1 cellular context compared by ENCODE assay signal in the genomic region with DNA sequence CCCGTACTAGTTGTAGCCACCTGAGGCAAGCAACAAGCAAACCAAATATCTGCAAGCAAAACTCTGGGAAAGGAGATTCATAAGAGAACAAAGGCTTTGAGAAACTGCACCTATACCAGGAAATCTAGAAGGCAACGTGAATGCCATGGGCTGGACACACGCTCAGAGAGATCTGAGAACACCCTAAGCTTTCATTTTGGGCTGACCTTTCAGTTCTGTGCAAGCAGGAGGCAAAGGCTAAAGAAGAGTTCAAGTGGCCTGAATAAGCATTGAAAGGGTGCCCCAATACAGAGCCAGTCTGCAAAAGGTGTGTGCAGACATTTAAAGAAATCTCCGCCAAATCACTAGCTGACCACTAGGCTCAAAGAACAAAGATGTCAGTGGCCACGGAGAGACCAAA.
TF ChIP-seq lines count a peak whose summit lies in the region.

No MANE protein-coding gene starts in this region.

TF ChIP-seq in WTC11, 78 proteins besides CTCF, POLR2A, EP300 and RAD21 (continued from another document):
- TF ChIP-seq, protein P1, sequence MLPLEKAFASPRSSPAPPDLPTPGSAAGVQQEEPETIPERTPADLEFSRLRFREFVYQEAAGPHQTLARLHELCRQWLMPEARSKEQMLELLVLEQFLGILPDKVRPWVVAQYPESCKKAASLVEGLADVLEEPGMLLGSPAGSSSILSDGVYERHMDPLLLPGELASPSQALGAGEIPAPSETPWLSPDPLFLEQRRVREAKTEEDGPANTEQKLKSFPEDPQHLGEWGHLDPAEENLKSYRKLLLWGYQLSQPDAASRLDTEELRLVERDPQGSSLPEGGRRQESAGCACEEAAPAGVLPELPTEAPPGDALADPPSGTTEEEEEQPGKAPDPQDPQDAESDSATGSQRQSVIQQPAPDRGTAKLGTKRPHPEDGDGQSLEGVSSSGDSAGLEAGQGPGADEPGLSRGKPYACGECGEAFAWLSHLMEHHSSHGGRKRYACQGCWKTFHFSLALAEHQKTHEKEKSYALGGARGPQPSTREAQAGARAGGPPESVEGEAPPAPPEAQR (CRISPR knock-in tag; IDR thresholded peaks at IDR 0.05), result no peak
- no peak for TF ChIP-seq SP1 (CRISPR knock-in tag; conservative IDR thresholded peaks at IDR 0.05)
- TF ChIP-seq CREM (CRISPR knock-in tag; IDR thresholded peaks at IDR 0.05), result no peak
- TF ChIP-seq IRF2 (CRISPR knock-in tag; IDR thresholded peaks at IDR 0.05; ENCODE audit: borderline replicate concordance, low read depth), result no peak
- TF ChIP-seq ELF4 (CRISPR knock-in tag; IDR thresholded peaks at IDR 0.05; ENCODE audit: low read depth), result no peak
- TF ChIP-seq FOXJ3 (CRISPR knock-in tag; IDR thresholded peaks at IDR 0.05; ENCODE audit: borderline replicate concordance), result no peak
- TF ChIP-seq, protein P2, sequence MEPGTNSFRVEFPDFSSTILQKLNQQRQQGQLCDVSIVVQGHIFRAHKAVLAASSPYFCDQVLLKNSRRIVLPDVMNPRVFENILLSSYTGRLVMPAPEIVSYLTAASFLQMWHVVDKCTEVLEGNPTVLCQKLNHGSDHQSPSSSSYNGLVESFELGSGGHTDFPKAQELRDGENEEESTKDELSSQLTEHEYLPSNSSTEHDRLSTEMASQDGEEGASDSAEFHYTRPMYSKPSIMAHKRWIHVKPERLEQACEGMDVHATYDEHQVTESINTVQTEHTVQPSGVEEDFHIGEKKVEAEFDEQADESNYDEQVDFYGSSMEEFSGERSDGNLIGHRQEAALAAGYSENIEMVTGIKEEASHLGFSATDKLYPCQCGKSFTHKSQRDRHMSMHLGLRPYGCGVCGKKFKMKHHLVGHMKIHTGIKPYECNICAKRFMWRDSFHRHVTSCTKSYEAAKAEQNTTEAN (CRISPR knock-in tag; IDR thresholded peaks at IDR 0.05), result no peak
- TF ChIP-seq, protein P3, sequence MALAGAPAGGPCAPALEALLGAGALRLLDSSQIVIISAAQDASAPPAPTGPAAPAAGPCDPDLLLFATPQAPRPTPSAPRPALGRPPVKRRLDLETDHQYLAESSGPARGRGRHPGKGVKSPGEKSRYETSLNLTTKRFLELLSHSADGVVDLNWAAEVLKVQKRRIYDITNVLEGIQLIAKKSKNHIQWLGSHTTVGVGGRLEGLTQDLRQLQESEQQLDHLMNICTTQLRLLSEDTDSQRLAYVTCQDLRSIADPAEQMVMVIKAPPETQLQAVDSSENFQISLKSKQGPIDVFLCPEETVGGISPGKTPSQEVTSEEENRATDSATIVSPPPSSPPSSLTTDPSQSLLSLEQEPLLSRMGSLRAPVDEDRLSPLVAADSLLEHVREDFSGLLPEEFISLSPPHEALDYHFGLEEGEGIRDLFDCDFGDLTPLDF (CRISPR knock-in tag; IDR thresholded peaks at IDR 0.05), result no peak
- TF ChIP-seq ZNF121 (CRISPR knock-in tag; IDR thresholded peaks at IDR 0.05), result no peak
- TF ChIP-seq, protein P4, sequence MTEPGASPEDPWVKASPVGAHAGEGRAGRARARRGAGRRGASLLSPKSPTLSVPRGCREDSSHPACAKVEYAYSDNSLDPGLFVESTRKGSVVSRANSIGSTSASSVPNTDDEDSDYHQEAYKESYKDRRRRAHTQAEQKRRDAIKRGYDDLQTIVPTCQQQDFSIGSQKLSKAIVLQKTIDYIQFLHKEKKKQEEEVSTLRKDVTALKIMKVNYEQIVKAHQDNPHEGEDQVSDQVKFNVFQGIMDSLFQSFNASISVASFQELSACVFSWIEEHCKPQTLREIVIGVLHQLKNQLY (CRISPR knock-in tag; IDR thresholded peaks at IDR 0.05), result no peak
- TF ChIP-seq, protein P5, sequence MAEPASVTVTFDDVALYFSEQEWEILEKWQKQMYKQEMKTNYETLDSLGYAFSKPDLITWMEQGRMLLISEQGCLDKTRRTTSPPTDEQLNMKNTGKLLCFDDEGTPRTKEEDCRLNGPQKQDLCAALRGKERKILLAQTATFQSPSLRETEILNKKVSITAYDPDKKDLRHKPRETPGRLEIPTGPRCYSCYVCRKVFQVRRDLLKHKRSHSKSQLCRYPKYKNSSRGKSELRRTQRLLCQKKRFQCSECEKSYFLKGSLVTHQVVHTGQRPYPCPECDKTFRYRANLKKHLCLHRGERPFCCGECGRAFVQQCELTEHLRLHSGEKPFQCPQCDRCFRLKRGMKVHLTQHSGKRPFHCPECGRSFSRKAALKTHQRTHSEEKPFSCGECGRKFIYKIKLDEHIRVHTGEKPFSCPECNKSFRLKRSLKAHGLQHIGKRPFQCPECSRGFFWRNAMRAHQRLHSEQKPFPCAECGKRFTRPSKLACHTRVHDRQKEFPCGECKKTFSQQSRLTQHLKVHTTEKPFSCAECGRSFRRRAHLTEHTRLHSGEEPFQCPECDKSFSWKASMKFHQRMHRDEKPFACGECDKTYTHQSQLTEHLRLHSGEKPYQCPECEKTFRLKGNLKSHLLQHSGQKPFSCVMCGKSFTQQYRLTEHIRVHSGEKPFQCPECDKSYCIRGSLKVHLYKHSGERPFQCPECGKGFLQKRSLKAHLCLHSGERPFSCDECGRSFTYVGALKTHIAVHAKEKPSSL (CRISPR knock-in tag; conservative IDR thresholded peaks at IDR 0.05), result no peak
- no peak for TF ChIP-seq EMX1 (CRISPR knock-in tag; IDR thresholded peaks at IDR 0.05)
- TF ChIP-seq RELA (CRISPR knock-in tag; IDR thresholded peaks at IDR 0.05; ENCODE audit: borderline replicate concordance), result no peak
- no peak for TF ChIP-seq ATF1 (CRISPR knock-in tag; IDR thresholded peaks at IDR 0.05)
